20 cellular contexts compared by ENCODE assay signal in the genomic region with DNA sequence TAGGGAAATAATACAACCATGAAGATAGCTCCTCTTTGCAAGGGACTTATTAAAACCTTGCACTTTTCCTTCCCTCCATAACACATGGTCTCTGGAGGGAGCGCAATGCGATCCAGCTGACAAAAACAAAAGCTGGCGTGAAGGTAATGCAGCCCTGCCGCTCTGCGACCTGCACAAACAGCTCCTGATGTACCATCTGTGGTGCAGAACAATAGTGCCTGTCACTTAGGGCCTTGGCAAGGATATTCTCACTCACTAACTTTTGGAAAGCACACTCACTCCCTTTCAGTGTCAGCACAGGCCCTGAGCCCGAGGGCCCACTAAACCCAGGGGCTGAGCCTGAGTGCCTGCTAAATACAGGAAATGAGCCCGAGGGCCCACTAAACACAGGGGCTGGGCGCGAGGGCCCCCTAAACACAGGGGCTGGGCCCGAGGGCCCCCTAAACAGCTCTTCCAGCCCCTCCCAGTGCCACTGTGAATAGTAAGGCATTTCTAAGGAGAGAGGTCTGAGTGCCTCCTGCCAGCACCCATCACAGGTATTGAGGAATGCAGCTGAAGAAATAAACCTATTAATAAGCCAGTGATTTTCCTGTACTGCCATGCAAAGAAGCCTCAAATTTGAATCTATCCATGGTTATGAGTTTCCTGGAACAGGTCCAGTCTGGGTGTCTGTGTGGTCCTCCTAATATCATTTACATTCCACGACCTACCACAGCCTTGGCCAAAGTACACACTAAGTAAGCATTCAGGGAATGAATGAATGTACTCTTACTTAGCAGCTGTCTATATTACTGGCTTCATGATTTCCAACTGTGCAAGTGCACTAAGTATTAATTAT. TPM values are rescaled to one million over a fixed set of nuclear protein-coding genes. Genes with fewer than 3 reads are reported as not detected.
DNase-seq lines count a peak whose midpoint lies in the region; ATAC-seq and TF ChIP-seq lines count a peak whose summit lies in the region.
"Had no signal": no experiment of that assay in that cellular context is flagged by ENCODE, and none has a peak within 500 bp of the region (broad histone marks: within the 10 kb centered on the region; RNA-seq: fewer than 3 reads in every experiment).

No MANE protein-coding gene starts in this region.

- H3K27me3 ChIP-seq in SJCRH30 (no peaks in the 10 kb centered on the region), foreskin keratinocyte (no peaks in the 10 kb centered on the region), subcutaneous abdominal adipose tissue (ENCODE audit: control insufficient read depth in 5 of 5, insufficient read depth in 4 of 5, low read length in 5 of 5) (no peaks in the 10 kb centered on the region)
- H3K27me3 ChIP-seq: body of pancreas, vagina had no signal

- H3K4me1 ChIP-seq in SJCRH30 = no peaks in the 10 kb centered on the region
- no peaks in the 10 kb centered on the region for H3K4me1 ChIP-seq in foreskin keratinocyte
- H3K4me1 ChIP-seq in subcutaneous abdominal adipose tissue (ENCODE audit: control insufficient read depth in 5 of 5, insufficient read depth in 5 of 5, low read length in 5 of 5) = peaks cover 3 to 34% (median 23%) of the 10 kb centered on the region in 5 donors

- H3K27ac ChIP-seq in SJCRH30 (no peak overlapping the region), foreskin keratinocyte (no peak overlapping the region), subcutaneous abdominal adipose tissue (ENCODE audit: low read depth, low read length) (peak overlapping the region; percentile 89)
- H3K27ac ChIP-seq: body of pancreas, vagina had no signal

- no peaks in the 10 kb centered on the region for H3K36me3 ChIP-seq in SJCRH30
- no peaks in the 10 kb centered on the region for H3K36me3 ChIP-seq in subcutaneous abdominal adipose tissue (ENCODE audit: control insufficient read depth in 5 of 5, insufficient read depth in 5 of 5, low read length in 5 of 5)
- H3K36me3 ChIP-seq: vagina had no signal

- no peak overlapping the region for H3K27ac Mint-ChIP-seq in activated naive CD4-positive, alpha-beta T cell treated with anti-CD3 and anti-CD28 coated beads, Interleukin-2, amount 50 U/mL, for 72 hours
- H3K27ac Mint-ChIP-seq: activated CD4-positive, alpha-beta T cell treated with anti-CD3 and anti-CD28 coated beads, Interleukin-2, amount 10 ng/mL, durations not matched to agents 7 days and 5 days; IgD-negative memory B cell; progenitor cell of endocrine pancreas had no signal

- ATAC-seq in foreskin keratinocyte (peak; percentile 50), GM18870 (IDR thresholded peaks at IDR 0.05; ENCODE audit: unreplicated experiment) (no peak)
- no peak for ATAC-seq in activated naive CD4-positive, alpha-beta T cell treated with anti-CD3 and anti-CD28 coated beads, Interleukin-2, amount 50 U/mL, for 72 hours

- no peak for TF ChIP-seq CTCF in foreskin keratinocyte (conservative IDR thresholded peaks at IDR 0.05)

- peak overlapping the region in 3 of 5 donors; percentile 25 to 47 (median 42) for H3K9ac ChIP-seq in subcutaneous abdominal adipose tissue (ENCODE audit: low read length in 5 of 5)

- H3K4me3 ChIP-seq in SJCRH30 (no peak overlapping the region), subcutaneous abdominal adipose tissue (ENCODE audit: low read depth in 1 of 5, low read length in 5 of 5) (peak overlapping the region; percentile 2 to 35 (median 18))
- H3K4me3 ChIP-seq: body of pancreas, vagina had no signal

- DNase-seq in NCI-H1092 (lab: John Stamatoyannopoulos, UW) = peak; percentile 29
- peak; percentile 4 to 17 for DNase-seq in SJCRH30
- no peak for DNase-seq in foreskin keratinocyte
- no peak for DNase-seq in activated naive CD4-positive, alpha-beta T cell treated with anti-CD3 and anti-CD28 coated beads, Interleukin-2, amount 50 U/mL, for 72 hours (ENCODE audit: low spot score in 2 of 2)
- no peak for DNase-seq in ecto neural progenitor cell (ENCODE audit: low spot score)
- no peak for DNase-seq in NOMO-1 (lab: John Stamatoyannopoulos, UW; ENCODE audit: unreplicated experiment in 2 of 2)
- DNase-seq: activated CD4-positive, alpha-beta T cell treated with anti-CD3 and anti-CD28 coated beads, Interleukin-2, amount 10 ng/mL, durations not matched to agents 7 days and 5 days; effector memory CD4-positive, alpha-beta T cell; foreskin melanocyte; GDM1; NCI-H1105; NCI-H82; RPMI8226; stimulated activated CD4-positive, alpha-beta T cell treated with anti-CD3 and anti-CD28 coated beads, Interleukin-1b, Interleukin-23, amount 100 ng/mL, for 48 hours had no signal

- no peaks in the 10 kb centered on the region for H3K36me3 Mint-ChIP-seq in activated naive CD4-positive, alpha-beta T cell treated with anti-CD3 and anti-CD28 coated beads, Interleukin-2, amount 50 U/mL, for 72 hours
- H3K36me3 Mint-ChIP-seq: IgD-negative memory B cell had no signal

- no peaks in the 10 kb centered on the region for H3K9me3 ChIP-seq in SJCRH30 (replicated peaks)
- H3K9me3 ChIP-seq in subcutaneous abdominal adipose tissue (ENCODE audit: control insufficient read depth in 5 of 5, low read length in 5 of 5) = no peaks in the 10 kb centered on the region
- H3K9me3 ChIP-seq: body of pancreas, vagina had no signal

- H3K9me3 Mint-ChIP-seq in activated naive CD4-positive, alpha-beta T cell treated with anti-CD3 and anti-CD28 coated beads, Interleukin-2, amount 50 U/mL, for 72 hours = no peaks in the 10 kb centered on the region
- H3K9me3 Mint-ChIP-seq: activated CD4-positive, alpha-beta T cell treated with anti-CD3 and anti-CD28 coated beads, Interleukin-2, amount 10 ng/mL, durations not matched to agents 7 days and 5 days had no signal

RNA-seq across cellular contexts. Expression of a gene that starts 9.3 kb away (rescaled TPM):
- not detected in 2 replicates for total RNA-seq in SJCRH30 (2014; rRNA removed; shearing (Covaris generic))
- 0.68 and 1.0 TPM in 2 replicates for total RNA-seq in foreskin keratinocyte
- polyA plus RNA-seq in foreskin keratinocyte = 0.20 and 0.26 TPM in 2 replicates
- total RNA-seq in activated naive CD4-positive, alpha-beta T cell treated with anti-CD3 and anti-CD28 coated beads, Interleukin-2, amount 50 U/mL, for 72 hours = under 1 TPM; 0.10 to 0.55 TPM

Comparison
In these comparisons a context has a peak if more than half of its experiments do, and no peak if none do; other contexts are left out.
1. DNase-seq: peak in NCI-H1092 (single experiment) and SJCRH30 (2 of 2); none in foreskin keratinocyte (0 of 2), activated naive CD4-positive, alpha-beta T cell treated with anti-CD3 and anti-CD28 coated beads, Interleukin-2, amount 50 U/mL, for 72 hours (0 of 2), ecto neural progenitor cell (single experiment) and NOMO-1 (0 of 2).